Comparison of ENCODE assay signal across 1 cellular context in the genomic region with DNA sequence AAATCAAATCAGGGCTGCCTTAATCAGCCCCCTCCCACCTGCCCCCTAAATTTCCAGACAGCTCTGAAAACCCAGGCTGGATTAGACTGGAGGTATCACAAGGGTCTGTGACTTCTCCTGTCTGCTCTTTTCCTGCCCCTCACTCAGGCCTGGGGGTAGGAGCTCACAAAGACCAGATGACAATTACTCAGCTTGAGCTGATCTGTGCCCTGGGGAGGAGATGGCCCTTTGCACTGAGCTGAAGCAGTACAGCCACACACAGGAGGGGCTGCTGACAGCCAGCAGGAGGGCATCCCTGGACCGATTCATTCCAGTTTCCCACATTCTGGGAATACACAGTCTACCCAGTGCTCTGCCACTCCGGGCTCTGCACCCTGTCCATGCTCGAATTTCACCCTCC.
TF ChIP-seq lines count a peak whose summit lies in the region.

No MANE protein-coding gene starts in this region.

TF ChIP-seq in IMR-90, 13 proteins besides CTCF, POLR2A, EP300 and RAD21 (continued from another document):
- TF ChIP-seq, protein P1, sequence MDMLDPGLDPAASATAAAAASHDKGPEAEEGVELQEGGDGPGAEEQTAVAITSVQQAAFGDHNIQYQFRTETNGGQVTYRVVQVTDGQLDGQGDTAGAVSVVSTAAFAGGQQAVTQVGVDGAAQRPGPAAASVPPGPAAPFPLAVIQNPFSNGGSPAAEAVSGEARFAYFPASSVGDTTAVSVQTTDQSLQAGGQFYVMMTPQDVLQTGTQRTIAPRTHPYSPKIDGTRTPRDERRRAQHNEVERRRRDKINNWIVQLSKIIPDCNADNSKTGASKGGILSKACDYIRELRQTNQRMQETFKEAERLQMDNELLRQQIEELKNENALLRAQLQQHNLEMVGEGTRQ (IDR thresholded peaks at IDR 0.05; ENCODE audit: low read depth, low read length), result no peak
- TF ChIP-seq NFE2L2 (IDR thresholded peaks at IDR 0.05; ENCODE audit: low read depth, low read length) (no peak), BHLHE40 (IDR thresholded peaks at IDR 0.05; ENCODE audit: low read depth, low read length) (no peak), MXI1 (IDR thresholded peaks at IDR 0.05; ENCODE audit: borderline replicate concordance, low read depth, low read length) (no peak), MAZ (IDR thresholded peaks at IDR 0.05; ENCODE audit: borderline replicate concordance, low read depth, low read length) (no peak), RCOR1 (IDR thresholded peaks at IDR 0.05; ENCODE audit: insufficient replicate concordance, low read length) (no peak), MAFK (IDR thresholded peaks at IDR 0.05; ENCODE audit: low read depth, low read length) (no peak), CHD1 (IDR thresholded peaks at IDR 0.05; ENCODE audit: low read depth, low read length) (no peak), FOS (IDR thresholded peaks at IDR 0.05; ENCODE audit: low read depth, low read length) (no peak), RFX5 (IDR thresholded peaks at IDR 0.05; ENCODE audit: low read depth, low read length) (no peak)
